Comparison of ENCODE assay signal across 1 cellular context in the genomic region with DNA sequence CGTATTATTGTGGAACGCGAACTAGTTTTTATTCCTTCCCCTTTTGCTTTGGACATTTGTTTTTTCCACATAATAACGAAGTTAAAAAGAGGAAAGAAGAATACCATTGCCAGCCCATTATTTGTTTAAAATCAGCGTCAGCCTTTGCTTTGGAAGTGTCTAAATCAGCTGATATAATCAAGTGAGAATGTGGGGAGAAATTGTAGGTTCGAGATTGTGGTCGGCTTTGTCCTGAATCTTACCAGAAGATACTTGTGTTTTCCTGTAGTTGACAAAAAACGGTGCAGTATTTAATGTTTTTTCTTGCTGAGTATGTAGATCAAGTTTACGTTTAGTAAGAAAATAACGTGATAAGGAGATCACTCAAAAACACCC.
TF ChIP-seq lines count a peak whose summit lies in the region.

No MANE protein-coding gene starts in this region.

TF ChIP-seq in HepG2, 621 proteins besides CTCF, POLR2A, EP300 and RAD21 (continued from another document):
- TF ChIP-seq, protein P1, sequence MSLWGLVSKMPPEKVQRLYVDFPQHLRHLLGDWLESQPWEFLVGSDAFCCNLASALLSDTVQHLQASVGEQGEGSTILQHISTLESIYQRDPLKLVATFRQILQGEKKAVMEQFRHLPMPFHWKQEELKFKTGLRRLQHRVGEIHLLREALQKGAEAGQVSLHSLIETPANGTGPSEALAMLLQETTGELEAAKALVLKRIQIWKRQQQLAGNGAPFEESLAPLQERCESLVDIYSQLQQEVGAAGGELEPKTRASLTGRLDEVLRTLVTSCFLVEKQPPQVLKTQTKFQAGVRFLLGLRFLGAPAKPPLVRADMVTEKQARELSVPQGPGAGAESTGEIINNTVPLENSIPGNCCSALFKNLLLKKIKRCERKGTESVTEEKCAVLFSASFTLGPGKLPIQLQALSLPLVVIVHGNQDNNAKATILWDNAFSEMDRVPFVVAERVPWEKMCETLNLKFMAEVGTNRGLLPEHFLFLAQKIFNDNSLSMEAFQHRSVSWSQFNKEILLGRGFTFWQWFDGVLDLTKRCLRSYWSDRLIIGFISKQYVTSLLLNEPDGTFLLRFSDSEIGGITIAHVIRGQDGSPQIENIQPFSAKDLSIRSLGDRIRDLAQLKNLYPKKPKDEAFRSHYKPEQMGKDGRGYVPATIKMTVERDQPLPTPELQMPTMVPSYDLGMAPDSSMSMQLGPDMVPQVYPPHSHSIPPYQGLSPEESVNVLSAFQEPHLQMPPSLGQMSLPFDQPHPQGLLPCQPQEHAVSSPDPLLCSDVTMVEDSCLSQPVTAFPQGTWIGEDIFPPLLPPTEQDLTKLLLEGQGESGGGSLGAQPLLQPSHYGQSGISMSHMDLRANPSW (CRISPR knock-in tag; IDR thresholded peaks at IDR 0.05; ENCODE audit: borderline replicate concordance) = 0 out of 2 replicates have a peak, but pooled peaks have one; percentile 47
- TF ChIP-seq MZF1 (CRISPR knock-in tag; IDR thresholded peaks at IDR 0.05; ENCODE audit: borderline replicate concordance) = no peak
- TF ChIP-seq, protein P2, sequence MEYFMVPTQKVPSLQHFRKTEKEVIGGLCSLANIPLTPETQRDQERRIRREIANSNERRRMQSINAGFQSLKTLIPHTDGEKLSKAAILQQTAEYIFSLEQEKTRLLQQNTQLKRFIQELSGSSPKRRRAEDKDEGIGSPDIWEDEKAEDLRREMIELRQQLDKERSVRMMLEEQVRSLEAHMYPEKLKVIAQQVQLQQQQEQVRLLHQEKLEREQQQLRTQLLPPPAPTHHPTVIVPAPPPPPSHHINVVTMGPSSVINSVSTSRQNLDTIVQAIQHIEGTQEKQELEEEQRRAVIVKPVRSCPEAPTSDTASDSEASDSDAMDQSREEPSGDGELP (IDR thresholded peaks at IDR 0.05; ENCODE audit: borderline replicate concordance, low read depth) = peak; percentile 33; the same call in 1 of the 2 replicates
